17 cellular contexts compared by ENCODE assay signal in genomic region chr13:99064624-99065249, GRCh38.
DNase-seq lines count a peak whose midpoint lies in the region; ATAC-seq and TF ChIP-seq lines count a peak whose summit lies in the region.
"Had no signal": no experiment of that assay in that cellular context is flagged by ENCODE, and none has a peak within 500 bp of the region (broad histone marks: within the 10 kb centered on the region; RNA-seq: fewer than 3 reads in every experiment).

No MANE protein-coding gene starts in this region.

- intact Hi-C loops in CD4-positive, alpha-beta T cell (cut with DNase I, micrococcal nuclease): no loop called here
- intact Hi-C loops in activated T-helper 1 cell treated with anti-CD3 and anti-CD28 coated beads, Interleukin-12 subunit alpha, Interleukin-12 subunit beta, Interleukin-2, Interleukin-4 antibody, amounts not matched to agents 30 ng/mL and 10 ng/mL and 1 ng/mL, durations not matched to agents 14 hours and 24 hours and 36 hours (cut with micrococcal nuclease): no loop called here

- TF ChIP-seq CTCF in CD4-positive, alpha-beta T cell (IDR thresholded peaks at IDR 0.05): no peak
- TF ChIP-seq CTCF in mesothelial cell of epicardium (IDR thresholded peaks at IDR 0.05; ENCODE audit: unreplicated experiment): no peak

- no peak overlapping the region for H3K4me3 Mint-ChIP-seq in CD4-positive, alpha-beta T cell
- H3K4me3 Mint-ChIP-seq in activated T-helper 1 cell treated with anti-CD3 and anti-CD28 coated beads, Interleukin-12 subunit alpha, Interleukin-12 subunit beta, Interleukin-2, Interleukin-4 antibody, amounts not matched to agents 30 ng/mL and 10 ng/mL and 1 ng/mL, durations not matched to agents 14 hours and 24 hours and 36 hours: no peak overlapping the region
- no peak overlapping the region for H3K4me3 Mint-ChIP-seq in mesothelial cell of epicardium
- H3K4me3 Mint-ChIP-seq: brain, GM23338, memory B cell had no signal

- peaks cover 92% of the 10 kb centered on the region for H3K4me1 Mint-ChIP-seq in CD4-positive, alpha-beta T cell (ENCODE audit: low read depth)
- H3K4me1 Mint-ChIP-seq in activated T-helper 1 cell treated with anti-CD3 and anti-CD28 coated beads, Interleukin-12 subunit alpha, Interleukin-12 subunit beta, Interleukin-2, Interleukin-4 antibody, amounts not matched to agents 30 ng/mL and 10 ng/mL and 1 ng/mL, durations not matched to agents 14 hours and 24 hours and 36 hours (ENCODE audit: low read depth): peaks cover 66% of the 10 kb centered on the region
- peaks cover 43% of the 10 kb centered on the region for H3K4me1 Mint-ChIP-seq in mesothelial cell of epicardium

- DNase-seq in NCI-H187 (lab: John Stamatoyannopoulos, UW) (peak; percentile 23 to 43), NCI-H187 treated with DMSO at 0.1 percent for 48 hours (lab: John Stamatoyannopoulos, UW) (no peak), mesothelial cell of epicardium (ENCODE audit: low spot score in 2 of 2, unreplicated experiment in 2 of 2) (no peak), UCSD-AML1 (lab: John Stamatoyannopoulos, UW; ENCODE audit: unreplicated experiment) (no peak)
- DNase-seq in CD4-positive, alpha-beta T cell: no peak
- DNase-seq in activated T-helper 1 cell treated with anti-CD3 and anti-CD28 coated beads, Interleukin-12 subunit alpha, Interleukin-12 subunit beta, Interleukin-2, Interleukin-4 antibody, amounts not matched to agents 30 ng/mL and 10 ng/mL and 1 ng/mL, durations not matched to agents 14 hours and 24 hours and 36 hours (ENCODE audit: low spot score): no peak
- DNase-seq: 8988T; activated naive CD4-positive, alpha-beta T cell treated with Interleukin-2 at 50 U/mL for 16 hours; hypothalamus; islet precursor cell; NCI-H1417 treated with DMSO at 0.1 percent for 48 hours; posterior cingulate gyrus had no signal

- no peak for ATAC-seq in CD4-positive, alpha-beta T cell (ENCODE audit: poor library complexity)
- ATAC-seq in GM19397 (IDR thresholded peaks at IDR 0.05; ENCODE audit: unreplicated experiment) (no peak), HG02678 (IDR thresholded peaks at IDR 0.05; ENCODE audit: unreplicated experiment) (no peak)
- ATAC-seq: GM23338 had no signal

- no peak overlapping the region for H3K27ac ChIP-seq in CD4-positive, alpha-beta T cell (ENCODE audit: low read depth, low read length)

- no peaks in the 10 kb centered on the region for H3K27me3 ChIP-seq in CD4-positive, alpha-beta T cell (ENCODE audit: control insufficient read depth, insufficient read depth, low read length)

- CTCF ChIA-PET in CD4-positive, alpha-beta T cell (lab: Charles Lee): interaction anchor here (1.0 to 1.4 kb wide), 2 partner anchors 10 to 21 kb away, joined by 4 to 6 read pairs; no protein-coding TSS in a partner anchor

- peaks cover 21% of the 10 kb centered on the region for H3K36me3 Mint-ChIP-seq in CD4-positive, alpha-beta T cell (ENCODE audit: low read depth)
- H3K36me3 Mint-ChIP-seq in activated T-helper 1 cell treated with anti-CD3 and anti-CD28 coated beads, Interleukin-12 subunit alpha, Interleukin-12 subunit beta, Interleukin-2, Interleukin-4 antibody, amounts not matched to agents 30 ng/mL and 10 ng/mL and 1 ng/mL, durations not matched to agents 14 hours and 24 hours and 36 hours (ENCODE audit: low read depth): peaks cover 34% of the 10 kb centered on the region
- no peaks in the 10 kb centered on the region for H3K36me3 Mint-ChIP-seq in mesothelial cell of epicardium
- H3K36me3 Mint-ChIP-seq: brain had no signal

- no peaks in the 10 kb centered on the region for H3K9me3 ChIP-seq in CD4-positive, alpha-beta T cell (ENCODE audit: control insufficient read depth, low read length)

- H3K27me3 Mint-ChIP-seq in CD4-positive, alpha-beta T cell: no peaks in the 10 kb centered on the region
- H3K27me3 Mint-ChIP-seq in activated T-helper 1 cell treated with anti-CD3 and anti-CD28 coated beads, Interleukin-12 subunit alpha, Interleukin-12 subunit beta, Interleukin-2, Interleukin-4 antibody, amounts not matched to agents 30 ng/mL and 10 ng/mL and 1 ng/mL, durations not matched to agents 14 hours and 24 hours and 36 hours (ENCODE audit: insufficient read depth): no peaks in the 10 kb centered on the region
- no peaks in the 10 kb centered on the region for H3K27me3 Mint-ChIP-seq in mesothelial cell of epicardium (ENCODE audit: low read depth)
- H3K27me3 Mint-ChIP-seq: brain, memory B cell had no signal

- H3K27ac Mint-ChIP-seq in CD4-positive, alpha-beta T cell: peak overlapping the region; percentile 12
- H3K27ac Mint-ChIP-seq in activated T-helper 1 cell treated with anti-CD3 and anti-CD28 coated beads, Interleukin-12 subunit alpha, Interleukin-12 subunit beta, Interleukin-2, Interleukin-4 antibody, amounts not matched to agents 30 ng/mL and 10 ng/mL and 1 ng/mL, durations not matched to agents 14 hours and 24 hours and 36 hours: peak overlapping the region; percentile 10
- H3K27ac Mint-ChIP-seq in mesothelial cell of epicardium: peak overlapping the region; percentile 45
- H3K27ac Mint-ChIP-seq: GM23338, memory B cell had no signal

- POLR2A ChIA-PET in CD4-positive, alpha-beta T cell (lab: Charles Lee): interaction anchor here (0.8 to 3.3 kb wide), 5 partner anchors 9 to 21 kb away, joined by 3 to 16 read pairs (median 9); no protein-coding TSS in a partner anchor

- no peaks in the 10 kb centered on the region for H3K9me3 Mint-ChIP-seq in CD4-positive, alpha-beta T cell
- no peaks in the 10 kb centered on the region for H3K9me3 Mint-ChIP-seq in activated T-helper 1 cell treated with anti-CD3 and anti-CD28 coated beads, Interleukin-12 subunit alpha, Interleukin-12 subunit beta, Interleukin-2, Interleukin-4 antibody, amounts not matched to agents 30 ng/mL and 10 ng/mL and 1 ng/mL, durations not matched to agents 14 hours and 24 hours and 36 hours
- peaks cover 3% of the 10 kb centered on the region for H3K9me3 Mint-ChIP-seq in mesothelial cell of epicardium
- H3K9me3 Mint-ChIP-seq: brain, GM23338, memory B cell had no signal

Comparison
In these comparisons a context has a peak if more than half of its experiments do, and no peak if none do; other contexts are left out.
1. DNase-seq: peak in NCI-H187 (2 of 2); none in NCI-H187 treated with DMSO at 0.1 percent for 48 hours (single experiment), CD4-positive, alpha-beta T cell (0 of 10), activated T-helper 1 cell treated with anti-CD3 and anti-CD28 coated beads, Interleukin-12 subunit alpha, Interleukin-12 subunit beta, Interleukin-2, Interleukin-4 antibody, amounts not matched to agents 30 ng/mL and 10 ng/mL and 1 ng/mL, durations not matched to agents 14 hours and 24 hours and 36 hours (single experiment), mesothelial cell of epicardium (0 of 2) and UCSD-AML1 (single experiment).
2. Peak in every context shown above with its lines, with median percentiles within 50 percentile points of each other: H3K27ac Mint-ChIP-seq.